8 cellular contexts compared by ENCODE assay signal in genomic region chr22:28772633-28773460, GRCh38. TPM values are rescaled to one million over a fixed set of nuclear protein-coding genes. Genes with fewer than 3 reads are reported as not detected.
DNase-seq lines count a peak whose midpoint lies in the region; ATAC-seq, FAIRE-seq and TF ChIP-seq lines count a peak whose summit lies in the region.

A gene with protein sequence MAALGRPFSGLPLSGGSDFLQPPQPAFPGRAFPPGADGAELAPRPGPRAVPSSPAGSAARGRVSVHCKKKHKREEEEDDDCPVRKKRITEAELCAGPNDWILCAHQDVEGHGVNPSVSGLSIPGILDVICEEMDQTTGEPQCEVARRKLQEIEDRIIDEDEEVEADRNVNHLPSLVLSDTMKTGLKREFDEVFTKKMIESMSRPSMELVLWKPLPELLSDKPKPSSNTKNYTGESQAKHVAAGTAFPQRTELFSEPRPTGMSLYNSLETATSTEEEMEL (plus strand): TSS chr22:28772695. CDS start chr22:28772850, 155 bp downstream.

- DNase-seq in NCI-H187 (lab: John Stamatoyannopoulos, UW) (peak; percentile 36 to 71), T-helper 17 cell (peak; percentile 85 to 87 (median 85)), anterior cingulate cortex (lab: John Stamatoyannopoulos, UW) (peak; percentile 47 to 97 (median 93)), right atrium auricular region (ENCODE audit: low spot score) (peak; percentile 95), pulmonary artery endothelial cell (ENCODE audit: low read depth, low spot score) (no peak), urothelium cell line (ENCODE audit: low spot score) (peak; percentile 97)

- no peaks in the 10 kb centered on the region for H3K27me3 ChIP-seq in right atrium auricular region

- peak within 1 kb of the TSS; percentile 67 to 87 for H3K4me3 ChIP-seq in right atrium auricular region

- ATAC-seq in GM18505 (IDR thresholded peaks at IDR 0.05; ENCODE audit: unreplicated experiment), result peak; percentile 83
- ATAC-seq in HG02943 (IDR thresholded peaks at IDR 0.05; ENCODE audit: low read depth, unreplicated experiment), result peak; percentile 85
- ATAC-seq in T-helper 17 cell, result peak; percentile 95

- H3K27ac ChIP-seq in right atrium auricular region, result peak within 1 kb of the TSS; percentile 98 to 99

- peak; percentile 75 for FAIRE-seq in urothelium cell line (lab: Jason Lieb, UNC)

- H3K36me3 ChIP-seq in right atrium auricular region, result peaks cover 6% of the 10 kb centered on the region

- peaks cover 0 to 17% of the 10 kb centered on the region in 2 donors for H3K4me1 ChIP-seq in right atrium auricular region

- H3K36me3 Mint-ChIP-seq in T-helper 17 cell (ENCODE audit: low read depth), result peaks cover 8% of the 10 kb centered on the region

- TF ChIP-seq POLR2A in GM18505 (IDR thresholded peaks at IDR 0.05; ENCODE audit: borderline replicate concordance, extremely low read depth, insufficient read depth, insufficient read length), result peak; percentile 83

- peaks cover 16% of the 10 kb centered on the region for H3K4me1 Mint-ChIP-seq in T-helper 17 cell

- no peaks in the 10 kb centered on the region for H3K27me3 Mint-ChIP-seq in T-helper 17 cell

- H3K9me3 ChIP-seq in T-helper 17 cell (ENCODE audit: control insufficient read depth, low read length, poor library complexity, severe bottlenecking) (no peaks in the 10 kb centered on the region), right atrium auricular region (no peaks in the 10 kb centered on the region)

- peak in 1 of 2 donors; percentile 10 for TF ChIP-seq CTCF in right atrium auricular region (IDR thresholded peaks at IDR 0.05)

- H3K27ac Mint-ChIP-seq in T-helper 17 cell, result peak within 1 kb of the TSS; percentile 93

- H3K4me3 Mint-ChIP-seq in T-helper 17 cell, result peak within 1 kb of the TSS; percentile 98

RNA-seq across cellular contexts. Expression of the gene that starts here (rescaled TPM):
- 10 to 100 TPM; 13.9 to 24.5 TPM for total RNA-seq in T-helper 17 cell
- 10 to 100 TPM; 13.6 to 17.3 TPM for total RNA-seq in right atrium auricular region
- total RNA-seq in pulmonary artery endothelial cell, result 12.7 and 30.9 TPM in 2 replicates
